ENCODE assay signal across 22 cellular contexts in the genomic region with DNA sequence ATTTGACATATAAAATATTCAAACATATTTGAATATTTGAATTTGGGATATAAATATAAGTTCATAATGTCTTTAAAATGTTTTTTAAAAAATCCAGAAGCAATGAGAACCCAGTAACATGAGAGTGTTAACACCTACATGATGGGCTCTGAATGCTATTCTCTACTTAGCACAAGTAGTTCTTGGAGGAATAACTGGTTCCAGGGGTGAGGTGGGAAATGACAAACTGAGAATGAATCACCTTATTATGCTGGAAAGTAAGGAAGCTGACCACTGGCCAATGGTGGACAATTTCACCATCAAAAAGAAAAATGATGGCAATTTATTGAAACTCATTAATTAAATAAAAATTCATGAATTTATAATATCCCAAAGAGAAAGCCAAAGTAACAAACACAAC.
"Had no signal": no experiment of that assay in that cellular context is flagged by ENCODE, and none has a peak within 500 bp of the region (broad histone marks: within the 10 kb centered on the region; RNA-seq: fewer than 3 reads in every experiment).

No MANE protein-coding gene starts in this region.

- H3K9me3 Mint-ChIP-seq: IgD-negative memory B cell had no signal

- H3K4me1 Mint-ChIP-seq: IgD-negative memory B cell had no signal

- H3K4me3 Mint-ChIP-seq: IgD-negative memory B cell had no signal

- H3K27ac ChIP-seq: KMS-11, RWPE1 had no signal

- H3K4me2 ChIP-seq: KMS-11, SK-N-SH had no signal

- H3K27ac Mint-ChIP-seq: IgD-negative memory B cell had no signal

- H3K4me3 ChIP-seq: K562 had no signal

- ATAC-seq: K562, Panc1 had no signal

- DNase-seq: Kasumi-1, MM.1S, NCI-H1092 treated with DMSO at 0.1 percent for 48 hours, NCI-H1436, NCI-H187, NCI-H2029, NCI-H2081 treated with DMSO at 0.1 percent for 48 hours, NCI-H2171, NCI-H226, NCI-H446, NCI-H510A, NCI-H524 treated with DMSO at 0.1 percent for 48 hours, NCI-H69, NCI-H774, SHP77, SK-N-SH had no signal

- FAIRE-seq: HTR-8/SVneo, K562 had no signal

- H3K9me2 ChIP-seq: SK-N-SH had no signal
